In the genomic region with DNA sequence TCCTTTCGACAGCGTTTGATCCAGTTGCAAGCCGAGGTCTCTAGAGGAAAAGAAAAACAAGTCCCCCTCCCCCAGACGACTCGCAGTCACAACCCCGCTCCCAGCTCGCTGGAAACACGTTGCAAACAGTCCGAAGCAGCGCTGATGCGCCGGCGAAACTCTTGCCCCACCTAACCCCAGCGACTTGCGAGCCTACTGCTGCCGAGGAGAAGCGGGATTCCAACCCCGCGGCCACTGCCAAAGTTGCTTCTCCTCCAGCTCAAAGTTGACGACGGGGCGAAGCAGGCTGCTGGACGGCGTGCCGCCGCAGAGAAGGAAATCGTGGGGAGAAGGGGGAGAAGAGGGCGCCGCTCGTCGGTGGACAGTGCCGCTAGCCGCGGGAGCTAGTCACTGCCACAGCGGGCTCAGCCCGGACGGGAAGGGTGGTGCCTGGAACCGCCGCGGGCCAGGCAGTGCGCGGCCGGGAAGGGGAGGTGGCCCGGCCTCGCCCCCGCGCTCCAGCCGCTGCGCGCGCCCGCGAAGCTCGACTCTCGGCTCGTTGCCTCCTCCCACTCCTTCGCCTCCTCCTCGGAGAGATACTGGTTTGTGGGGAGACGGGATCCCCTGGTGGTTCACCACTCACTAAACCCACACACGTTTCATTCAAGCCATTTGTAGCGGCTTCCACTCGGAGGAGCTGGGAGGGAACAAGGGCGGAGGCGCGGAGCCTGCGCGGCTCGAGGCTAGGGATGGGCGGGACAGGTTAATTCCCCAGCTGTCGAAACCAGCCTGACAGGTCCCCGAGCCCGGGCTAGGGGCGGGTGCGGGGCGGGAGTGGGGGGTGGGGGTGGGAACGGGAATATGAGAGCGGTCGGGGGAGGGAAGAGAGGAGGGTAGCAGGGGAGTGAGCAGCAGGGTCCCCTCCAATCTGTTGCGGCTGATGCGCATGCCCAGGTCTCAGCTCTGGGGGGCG, we compare ENCODE assay signal across 8 cellular contexts. TPM values are rescaled to one million over a fixed set of nuclear protein-coding genes. Genes with fewer than 3 reads are reported as not detected.
DNase-seq lines count a peak whose midpoint lies in the region; ATAC-seq and TF ChIP-seq lines count a peak whose summit lies in the region.

A gene with protein sequence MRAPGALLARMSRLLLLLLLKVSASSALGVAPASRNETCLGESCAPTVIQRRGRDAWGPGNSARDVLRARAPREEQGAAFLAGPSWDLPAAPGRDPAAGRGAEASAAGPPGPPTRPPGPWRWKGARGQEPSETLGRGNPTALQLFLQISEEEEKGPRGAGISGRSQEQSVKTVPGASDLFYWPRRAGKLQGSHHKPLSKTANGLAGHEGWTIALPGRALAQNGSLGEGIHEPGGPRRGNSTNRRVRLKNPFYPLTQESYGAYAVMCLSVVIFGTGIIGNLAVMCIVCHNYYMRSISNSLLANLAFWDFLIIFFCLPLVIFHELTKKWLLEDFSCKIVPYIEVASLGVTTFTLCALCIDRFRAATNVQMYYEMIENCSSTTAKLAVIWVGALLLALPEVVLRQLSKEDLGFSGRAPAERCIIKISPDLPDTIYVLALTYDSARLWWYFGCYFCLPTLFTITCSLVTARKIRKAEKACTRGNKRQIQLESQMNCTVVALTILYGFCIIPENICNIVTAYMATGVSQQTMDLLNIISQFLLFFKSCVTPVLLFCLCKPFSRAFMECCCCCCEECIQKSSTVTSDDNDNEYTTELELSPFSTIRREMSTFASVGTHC (minus strand): TSS at position 392 of the 952 bp plus-strand sequence. CDS start 816 bp downstream, outside the sequence.

- no peak for TF ChIP-seq EP300 in stomach (IDR thresholded peaks at IDR 0.05)

- DNase-seq in Right ventricle myocardium inferior (ENCODE audit: missing footprints) (peak; percentile 65), cardiac septum (ENCODE audit: low spot score) (no peak), NCI-H1930 (lab: John Stamatoyannopoulos, UW) (peak; percentile 74 to 84), epithelial cell of proximal tubule (ENCODE audit: low read depth) (no peak), middle frontal gyrus (ENCODE audit: extremely low spot score, low spot score) (peak; percentile 77), stomach (peak; percentile 48)
- peak; percentile 0 to 5 for DNase-seq in activated CD4-positive, alpha-beta T cell treated with anti-CD3 and anti-CD28 coated beads, Interleukin-2, amount 50 U/mL, for 4 hours

- no peaks in the 10 kb centered on the region for H3K9me3 ChIP-seq in stomach

- TF ChIP-seq POLR2A in stomach (IDR thresholded peaks at IDR 0.05), result no peak

- WGBS in stomach, 5 donors, result 1 to 2% (median 2%) methylated on average over 37 to 81 of the region's 81 CpGs

- H3K27me3 ChIP-seq in stomach, result peaks cover 0 to 39% (median 20%) of the 10 kb centered on the region in 3 donors

- H3K27ac ChIP-seq in stomach, result peak within 1 kb of the TSS in 4 of 5 donors; percentile 17 to 77 (median 31)

- H3K36me3 ChIP-seq in stomach, result no peaks in the 10 kb centered on the region

- peak; percentile 37 for TF ChIP-seq CTCF in epithelial cell of proximal tubule (conservative IDR thresholded peaks at IDR 0.05; ENCODE audit: low read depth, low read length)
- no peak for TF ChIP-seq CTCF in stomach (IDR thresholded peaks at IDR 0.05)

- ATAC-seq in Right ventricle myocardium inferior, result peak; percentile 73
- peak; percentile 77 for ATAC-seq in HG02763 (IDR thresholded peaks at IDR 0.05; ENCODE audit: unreplicated experiment)

- peaks cover 9 to 28% (median 26%) of the 10 kb centered on the region in 4 donors for H3K4me1 ChIP-seq in stomach

- H3K4me3 ChIP-seq in epithelial cell of proximal tubule (ENCODE audit: low read depth, low read length) (peak within 1 kb of the TSS; percentile 57), stomach (peak within 1 kb of the TSS; percentile 59 to 70 (median 62))

- intact Hi-C loops in Right ventricle myocardium inferior (cut with DNase I), result no loop called here
- intact Hi-C loops in cardiac septum (cut with DNase I), result no loop called here
- intact Hi-C loops in stomach (cut with DNase I; ENCODE audit: low total_unique reads), result no loop called here

RNA-seq across cellular contexts. Expression of the gene that starts here (rescaled TPM):
- total RNA-seq in Right ventricle myocardium inferior, result not detected
- 0.13 TPM for total RNA-seq in cardiac septum
- 1.4 and 2.3 TPM in 2 replicates for total RNA-seq in epithelial cell of proximal tubule
- 1 to 10 TPM in 2 of 5 donors, under 1 TPM in 1, not detected in 2; under 0.01 to 9.2 (median 3.6) TPM for total RNA-seq in stomach
- polyA plus RNA-seq in stomach, result under 1 TPM; 0.15 to 0.73 (median 0.31) TPM

Comparison
In these comparisons a context has a peak if more than half of its experiments do, and no peak if none do; other contexts are left out.
1. Peak in DNase-seq and ATAC-seq in Right ventricle myocardium inferior; RNA of the gene not detected or under 1 TPM.
2. DNase-seq: peak in NCI-H1930 (2 of 2), activated CD4-positive, alpha-beta T cell treated with anti-CD3 and anti-CD28 coated beads, Interleukin-2, amount 50 U/mL, for 4 hours (2 of 2), middle frontal gyrus (single experiment) and stomach (single experiment); none in cardiac septum (single experiment) and epithelial cell of proximal tubule (single experiment).